In genomic region chrX:48918303-48918643, GRCh38 we compare ENCODE assay signal across 8 cellular contexts. TPM values are rescaled to one million over a fixed set of nuclear protein-coding genes. Genes with fewer than 3 reads are reported as not detected.
A peak's percentile ranks its signal among the peaks of the same experiment; 100 is the strongest.
DNase-seq lines count a peak whose midpoint lies in the region; ATAC-seq and TF ChIP-seq lines count a peak whose summit lies in the region.

No MANE protein-coding gene starts in this region.

- in situ Hi-C loops in HAP-1 (cut with MboI; ENCODE audit: low sequenced_read_pairs), result no loop called here

- peaks cover 3% of the 10 kb centered on the region for H3K27me3 Mint-ChIP-seq in T-helper 2 cell treated with Interferon-gamma antibody and Interleukin-4, amounts not matched to agents 5 μg/mL and 100 μg/mL, for 36 hours (ENCODE audit: low read depth)

- H3K27ac Mint-ChIP-seq in T-helper 2 cell treated with Interferon-gamma antibody and Interleukin-4, amounts not matched to agents 5 μg/mL and 100 μg/mL, for 36 hours, result peak overlapping the region; percentile 98

- DNase-seq in HAP-1 (ENCODE audit: low spot score in 2 of 2) (peak in 1 of 2 experiments; percentile 27), AG08395 (ENCODE audit: low spot score) (no peak), NCI-H2081 treated with DMSO at 0.1 percent for 48 hours (lab: John Stamatoyannopoulos, UW) (no peak), NCI-H1417 treated with DMSO at 0.1 percent for 48 hours (lab: John Stamatoyannopoulos, UW) (no peak), AML-193 (lab: John Stamatoyannopoulos, UW) (no peak)
- DNase-seq in T-helper 2 cell treated with Interferon-gamma antibody and Interleukin-4, amounts not matched to agents 5 μg/mL and 100 μg/mL, for 36 hours (ENCODE audit: low spot score), result no peak

- no peak for TF ChIP-seq CTCF in gastroesophageal sphincter (IDR thresholded peaks at IDR 0.05)

- peak overlapping the region; percentile 20 to 75 (median 69) for H3K9ac ChIP-seq in skeletal muscle tissue (ENCODE audit: low read depth in 1 of 3, low read length in 3 of 3)

- peaks cover 38% of the 10 kb centered on the region for H3K36me3 ChIP-seq in HAP-1 (replicated peaks)
- H3K36me3 ChIP-seq in gastroesophageal sphincter, result peaks cover 0 to 33% of the 10 kb centered on the region in 2 donors
- H3K36me3 ChIP-seq in skeletal muscle tissue (ENCODE audit: control insufficient read depth in 3 of 3, insufficient read depth in 3 of 3, low read length in 3 of 3), result peaks cover 7 to 15% (median 14%) of the 10 kb centered on the region in 3 donors

- WGBS in gastroesophageal sphincter (ENCODE audit: low coverage in 1 of 2), 2 donors, result no CpG with 5 or more reads among the region's 23 CpGs

- H3K4me3 Mint-ChIP-seq in T-helper 2 cell treated with Interferon-gamma antibody and Interleukin-4, amounts not matched to agents 5 μg/mL and 100 μg/mL, for 36 hours, result peak overlapping the region; percentile 97

- H3K4me1 Mint-ChIP-seq in T-helper 2 cell treated with Interferon-gamma antibody and Interleukin-4, amounts not matched to agents 5 μg/mL and 100 μg/mL, for 36 hours (ENCODE audit: low read depth), result peaks cover 41% of the 10 kb centered on the region

- H3K4me1 ChIP-seq in HAP-1 (peaks cover 16% of the 10 kb centered on the region), gastroesophageal sphincter (peaks cover 0 to 30% (median 7%) of the 10 kb centered on the region in 3 donors), skeletal muscle tissue (ENCODE audit: control insufficient read depth in 3 of 3, insufficient read depth in 3 of 3, low read length in 3 of 3) (peaks cover 10 to 22% (median 17%) of the 10 kb centered on the region in 3 donors)

- no peak for TF ChIP-seq EP300 in gastroesophageal sphincter (IDR thresholded peaks at IDR 0.05)

- no peaks in the 10 kb centered on the region for H3K9me3 Mint-ChIP-seq in T-helper 2 cell treated with Interferon-gamma antibody and Interleukin-4, amounts not matched to agents 5 μg/mL and 100 μg/mL, for 36 hours

- peaks cover 60% of the 10 kb centered on the region for H3K36me3 Mint-ChIP-seq in T-helper 2 cell treated with Interferon-gamma antibody and Interleukin-4, amounts not matched to agents 5 μg/mL and 100 μg/mL, for 36 hours (ENCODE audit: low read depth)

- peak overlapping the region; percentile 79 to 88 (median 86) for H3K27ac ChIP-seq in gastroesophageal sphincter
- H3K27ac ChIP-seq in skeletal muscle tissue (ENCODE audit: low read depth, low read length), result peak overlapping the region; percentile 68

- H3K9me3 ChIP-seq in HAP-1 (no peaks in the 10 kb centered on the region), gastroesophageal sphincter (no peaks in the 10 kb centered on the region), skeletal muscle tissue (ENCODE audit: control insufficient read depth in 3 of 3, low read length in 3 of 3) (no peaks in the 10 kb centered on the region)

- ATAC-seq in gastroesophageal sphincter, result no peak

- no peak for TF ChIP-seq POLR2A in gastroesophageal sphincter (IDR thresholded peaks at IDR 0.05)

- peak overlapping the region; percentile 73 for H3K4me3 ChIP-seq in HAP-1
- peak overlapping the region; percentile 64 for H3K4me3 ChIP-seq in gastroesophageal sphincter
- H3K4me3 ChIP-seq in skeletal muscle tissue (ENCODE audit: low read length in 3 of 3), result peak overlapping the region; percentile 48 to 64 (median 61)

- no peaks in the 10 kb centered on the region for H3K27me3 ChIP-seq in HAP-1 (ENCODE audit: low read depth)
- H3K27me3 ChIP-seq in gastroesophageal sphincter, result no peaks in the 10 kb centered on the region
- H3K27me3 ChIP-seq in skeletal muscle tissue (ENCODE audit: control insufficient read depth in 3 of 3, insufficient read depth in 3 of 3, low read length in 3 of 3), result no peaks in the 10 kb centered on the region

RNA-seq across cellular contexts. Expression of gene PIM2, which starts 0.6 kb away (rescaled TPM):
- total RNA-seq in gastroesophageal sphincter (1 to 10 TPM; 4.7 to 7.4 (median 7.0) TPM), skeletal muscle tissue (3.1 TPM)

RNA-seq across cellular contexts. Expression of gene SLC35A2, which starts 6.8 kb away (rescaled TPM):
- total RNA-seq in gastroesophageal sphincter, result 10 to 100 TPM in 3 of 4 donors, 1 to 10 TPM in 1; 8.1 to 12.8 (median 11.9) TPM
- 6.3 TPM for total RNA-seq in skeletal muscle tissue

RNA-seq across cellular contexts. Expression of gene PQBP1, which starts 20.5 kb away (rescaled TPM):
- 10 to 100 TPM; 47.8 to 79.8 (median 69.4) TPM for total RNA-seq in gastroesophageal sphincter
- total RNA-seq in skeletal muscle tissue, result 45.4 TPM

RNA-seq across cellular contexts. Expression of gene TIMM17B, which starts 20.7 kb away (rescaled TPM):
- total RNA-seq in gastroesophageal sphincter (10 to 100 TPM; 38.0 to 57.7 (median 39.5) TPM), skeletal muscle tissue (25.1 TPM)

RNA-seq across cellular contexts. Expression of gene OTUD5, which starts 39.1 kb away (rescaled TPM):
- total RNA-seq in gastroesophageal sphincter (10 to 100 TPM; 36.8 to 54.3 (median 47.7) TPM), skeletal muscle tissue (16.2 TPM)
